ENCODE assay signal across 1 cellular context in the genomic region with DNA sequence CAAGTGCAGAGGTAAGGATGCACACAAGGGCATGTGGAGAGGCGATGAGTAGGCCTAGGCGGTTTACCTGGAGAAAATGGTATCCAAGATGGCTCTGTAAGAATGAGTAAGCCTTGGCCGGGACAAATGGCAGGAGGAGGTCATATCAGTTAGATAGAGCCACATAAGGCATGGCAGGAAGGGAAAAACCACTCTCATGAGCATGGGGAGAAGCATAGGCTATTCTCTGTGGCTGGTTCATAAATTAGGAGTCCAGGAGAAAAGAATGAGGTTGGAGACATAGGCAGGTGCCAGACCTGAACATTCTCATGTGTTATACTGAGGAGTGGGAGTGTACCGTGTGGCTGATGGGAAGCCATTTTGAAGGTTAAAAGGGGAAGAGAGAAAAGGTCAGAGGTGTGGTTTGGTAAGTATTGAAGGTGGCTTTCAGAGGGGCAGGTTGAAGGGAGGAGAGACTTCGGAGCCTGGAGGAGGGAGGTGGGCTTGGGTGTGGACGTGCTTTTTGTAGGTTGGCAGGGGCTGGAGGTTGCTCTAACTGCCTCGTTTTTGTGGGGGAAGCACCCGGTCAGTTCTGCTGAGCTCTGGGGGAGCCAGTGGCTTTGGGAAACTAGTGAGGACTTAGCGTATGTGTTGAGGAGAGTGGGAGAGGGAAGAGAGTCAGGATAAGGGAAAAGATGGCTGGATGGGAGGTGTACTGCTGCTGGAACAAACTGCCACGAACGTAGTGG.
A peak's percentile ranks its signal among the peaks of the same experiment; 100 is the strongest.
TF ChIP-seq lines count a peak whose summit lies in the region.

No MANE protein-coding gene starts in this region.

TF ChIP-seq in GM12878, 131 proteins besides CTCF, POLR2A, EP300 and RAD21:
- no peak for TF ChIP-seq ZNF384 (IDR thresholded peaks at IDR 0.05; ENCODE audit: borderline replicate concordance, low read depth, low read length)
- TF ChIP-seq KLF5 (IDR thresholded peaks at IDR 0.05; ENCODE audit: partially characterized antibody) = no peak
- no peak for TF ChIP-seq MEF2A (IDR thresholded peaks at IDR 0.05; ENCODE audit: insufficient read depth, low read depth, low read length)
- TF ChIP-seq CREM (IDR thresholded peaks at IDR 0.05; ENCODE audit: low read depth) = no peak
- TF ChIP-seq NR2C1 (IDR thresholded peaks at IDR 0.05) = no peak
- no peak for TF ChIP-seq POLR2AphosphoS2 (IDR thresholded peaks at IDR 0.05; ENCODE audit: low read depth, low read length)
- peak; percentile 35; the same call in 1 of the 2 replicates for TF ChIP-seq NR2F1 (conservative IDR thresholded peaks at IDR 0.05)
- TF ChIP-seq SRF (IDR thresholded peaks at IDR 0.05; ENCODE audit: low read depth in 2 of 2, low read length in 2 of 2) = 0 out of 4 replicates have a peak, but pooled peaks of 1 of the 2 experiments have one; percentile 60
- TF ChIP-seq, protein P1, sequence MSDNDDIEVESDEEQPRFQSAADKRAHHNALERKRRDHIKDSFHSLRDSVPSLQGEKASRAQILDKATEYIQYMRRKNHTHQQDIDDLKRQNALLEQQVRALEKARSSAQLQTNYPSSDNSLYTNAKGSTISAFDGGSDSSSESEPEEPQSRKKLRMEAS (IDR thresholded peaks at IDR 0.05; ENCODE audit: low read depth, low read length) = no peak
- TF ChIP-seq, protein P2, sequence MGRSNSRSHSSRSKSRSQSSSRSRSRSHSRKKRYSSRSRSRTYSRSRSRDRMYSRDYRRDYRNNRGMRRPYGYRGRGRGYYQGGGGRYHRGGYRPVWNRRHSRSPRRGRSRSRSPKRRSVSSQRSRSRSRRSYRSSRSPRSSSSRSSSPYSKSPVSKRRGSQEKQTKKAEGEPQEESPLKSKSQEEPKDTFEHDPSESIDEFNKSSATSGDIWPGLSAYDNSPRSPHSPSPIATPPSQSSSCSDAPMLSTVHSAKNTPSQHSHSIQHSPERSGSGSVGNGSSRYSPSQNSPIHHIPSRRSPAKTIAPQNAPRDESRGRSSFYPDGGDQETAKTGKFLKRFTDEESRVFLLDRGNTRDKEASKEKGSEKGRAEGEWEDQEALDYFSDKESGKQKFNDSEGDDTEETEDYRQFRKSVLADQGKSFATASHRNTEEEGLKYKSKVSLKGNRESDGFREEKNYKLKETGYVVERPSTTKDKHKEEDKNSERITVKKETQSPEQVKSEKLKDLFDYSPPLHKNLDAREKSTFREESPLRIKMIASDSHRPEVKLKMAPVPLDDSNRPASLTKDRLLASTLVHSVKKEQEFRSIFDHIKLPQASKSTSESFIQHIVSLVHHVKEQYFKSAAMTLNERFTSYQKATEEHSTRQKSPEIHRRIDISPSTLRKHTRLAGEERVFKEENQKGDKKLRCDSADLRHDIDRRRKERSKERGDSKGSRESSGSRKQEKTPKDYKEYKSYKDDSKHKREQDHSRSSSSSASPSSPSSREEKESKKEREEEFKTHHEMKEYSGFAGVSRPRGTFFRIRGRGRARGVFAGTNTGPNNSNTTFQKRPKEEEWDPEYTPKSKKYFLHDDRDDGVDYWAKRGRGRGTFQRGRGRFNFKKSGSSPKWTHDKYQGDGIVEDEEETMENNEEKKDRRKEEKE (IDR thresholded peaks at IDR 0.05) = no peak
- peak; percentile 67; the same call in 1 of the 2 replicates for TF ChIP-seq SPI1 (IDR thresholded peaks at IDR 0.05; ENCODE audit: borderline replicate concordance, insufficient read depth, low read depth, low read length)
- TF ChIP-seq TCF3 (IDR thresholded peaks at IDR 0.05; ENCODE audit: borderline replicate concordance, insufficient read depth, low read depth, low read length) = no peak
- TF ChIP-seq YY1 (IDR thresholded peaks at IDR 0.05; ENCODE audit: low read depth, low read length) = peak; percentile 46; the same call in 1 of the 2 replicates
